1 cellular context compared by ENCODE assay signal in the genomic region with DNA sequence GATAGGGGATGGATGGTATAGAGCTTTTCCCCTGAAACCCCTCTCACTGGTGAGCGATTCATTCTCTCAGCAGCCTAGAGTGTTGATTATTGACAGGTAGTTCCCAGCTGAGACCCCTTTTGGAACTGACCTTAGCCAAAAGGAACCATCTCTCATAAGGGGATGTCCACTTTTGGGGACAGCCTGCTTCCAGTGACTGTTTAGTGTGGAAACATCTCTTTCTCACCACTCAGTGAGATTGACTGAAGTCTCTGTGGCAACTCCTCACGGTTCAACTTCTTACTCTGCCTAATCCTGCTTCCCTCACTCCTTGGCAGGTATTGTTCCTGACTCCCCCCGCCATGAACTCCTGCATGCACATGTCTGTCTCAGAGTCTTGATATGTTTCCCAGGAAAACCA.
TF ChIP-seq lines count a peak whose summit lies in the region.

No MANE protein-coding gene starts in this region.

TF ChIP-seq in H1, 55 proteins besides CTCF, POLR2A, EP300 and RAD21:
- TF ChIP-seq GABPA (IDR thresholded peaks at IDR 0.05; ENCODE audit: borderline replicate concordance, insufficient read depth, low read length) = no peak
- no peak for TF ChIP-seq CEBPB (IDR thresholded peaks at IDR 0.05; ENCODE audit: low read depth, low read length)
- TF ChIP-seq SIRT6 (IDR thresholded peaks at IDR 0.05; ENCODE audit: low read length) = no peak
- TF ChIP-seq PHF8 (conservative IDR thresholded peaks at IDR 0.05; ENCODE audit: low read depth, low read length) = no peak
- TF ChIP-seq USF2 (IDR thresholded peaks at IDR 0.05; ENCODE audit: low read length) = no peak
- TF ChIP-seq SIX5 (IDR thresholded peaks at IDR 0.05; ENCODE audit: low read depth, low read length) = no peak
- TF ChIP-seq, protein P1, sequence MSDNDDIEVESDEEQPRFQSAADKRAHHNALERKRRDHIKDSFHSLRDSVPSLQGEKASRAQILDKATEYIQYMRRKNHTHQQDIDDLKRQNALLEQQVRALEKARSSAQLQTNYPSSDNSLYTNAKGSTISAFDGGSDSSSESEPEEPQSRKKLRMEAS (IDR thresholded peaks at IDR 0.05) = no peak
- no peak for TF ChIP-seq ASH2L (IDR thresholded peaks at IDR 0.05; ENCODE audit: low read length)
- no peak for TF ChIP-seq TCF12 (IDR thresholded peaks at IDR 0.05; ENCODE audit: low read depth, low read length)
- no peak for TF ChIP-seq SRF (IDR thresholded peaks at IDR 0.05; ENCODE audit: low read depth, low read length)
TF ChIP-seq in H1: peak in this region for 0.
